In the genomic region with DNA sequence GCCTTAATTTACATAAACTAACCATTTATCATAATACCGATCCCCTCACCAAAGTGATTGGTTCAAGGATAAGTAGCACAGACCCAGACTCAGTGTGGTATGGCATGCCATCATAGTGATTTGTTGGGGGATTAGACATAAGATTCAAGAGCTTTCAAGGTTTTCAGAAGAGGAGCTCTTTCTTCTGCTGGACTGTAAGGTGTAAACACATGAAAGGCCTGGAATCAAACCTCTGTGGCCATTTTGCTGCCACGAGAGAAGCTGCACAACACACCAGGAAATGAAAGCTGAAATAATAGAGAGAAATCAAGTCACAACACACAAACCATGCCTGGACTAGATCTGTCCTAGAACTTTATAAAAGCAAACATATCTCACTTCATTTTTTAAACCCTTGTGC, we compare ENCODE assay signal across 23 cellular contexts. TPM values are rescaled to one million over a fixed set of nuclear protein-coding genes. Genes with fewer than 3 reads are reported as not detected.
A peak's percentile ranks its signal among the peaks of the same experiment; 100 is the strongest.
DNase-seq lines count a peak whose midpoint lies in the region; ATAC-seq, FAIRE-seq and TF ChIP-seq lines count a peak whose summit lies in the region.
"Had no signal": no experiment of that assay in that cellular context is flagged by ENCODE, and none has a peak within 500 bp of the region (broad histone marks: within the 10 kb centered on the region; RNA-seq: fewer than 3 reads in every experiment).

No MANE protein-coding gene starts in this region.

- H3K4me1 Mint-ChIP-seq in activated naive CD4-positive, alpha-beta T cell treated with anti-CD3 and anti-CD28 coated beads, Interleukin-2, amount 10 ng/mL, durations not matched to agents 7 days and 5 days, result peaks cover 52% of the 10 kb centered on the region
- H3K4me1 Mint-ChIP-seq in activated CD8-positive, alpha-beta T cell treated with anti-CD3 and anti-CD28 coated beads for 36 hours (ENCODE audit: low read depth), result peaks cover 60% of the 10 kb centered on the region

- no peak for TF ChIP-seq CTCF in activated CD8-positive, alpha-beta T cell treated with anti-CD3 and anti-CD28 coated beads for 36 hours (IDR thresholded peaks at IDR 0.05)
- TF ChIP-seq CTCF in keratinocyte (optimal IDR thresholded peaks at IDR 0.05 in 1 of 3, IDR thresholded peaks at IDR 0.05 in 1 of 3, conservative IDR thresholded peaks at IDR 0.05 in 1 of 3; ENCODE audit: extremely low read depth in 1 of 3, insufficient read depth in 2 of 3, low read length in 3 of 3), result no peak

- H3K36me3 Mint-ChIP-seq in activated naive CD4-positive, alpha-beta T cell treated with anti-CD3 and anti-CD28 coated beads, Interleukin-2, amount 10 ng/mL, durations not matched to agents 7 days and 5 days, result peaks cover 30% of the 10 kb centered on the region
- peaks cover 37% of the 10 kb centered on the region for H3K36me3 Mint-ChIP-seq in activated CD8-positive, alpha-beta T cell treated with anti-CD3 and anti-CD28 coated beads for 36 hours (ENCODE audit: low read depth)

- H3K27ac ChIP-seq in keratinocyte (ENCODE audit: control insufficient read depth, insufficient read depth, low read length), result no peak overlapping the region
- H3K27ac ChIP-seq: pancreas, suprapubic skin, upper lobe of right lung had no signal

- H3K79me2 ChIP-seq in keratinocyte (ENCODE audit: control insufficient read depth, insufficient read depth, low read length), result no peaks in the 10 kb centered on the region

- H3K9me1 ChIP-seq in keratinocyte (ENCODE audit: control insufficient read depth, extremely low read depth, insufficient read depth, low read length), result no peaks in the 10 kb centered on the region

- intact Hi-C loops in activated CD8-positive, alpha-beta T cell treated with anti-CD3 and anti-CD28 coated beads for 36 hours (cut with micrococcal nuclease), result no loop called here

- no peaks in the 10 kb centered on the region for H3K4me1 ChIP-seq in keratinocyte (ENCODE audit: control insufficient read depth, extremely low read depth, insufficient read depth, low read length)
- H3K4me1 ChIP-seq: pancreas had no signal

- peak overlapping the region; percentile 9 for H3K4me3 Mint-ChIP-seq in activated naive CD4-positive, alpha-beta T cell treated with anti-CD3 and anti-CD28 coated beads, Interleukin-2, amount 10 ng/mL, durations not matched to agents 7 days and 5 days
- peak overlapping the region; percentile 53 for H3K4me3 Mint-ChIP-seq in activated CD8-positive, alpha-beta T cell treated with anti-CD3 and anti-CD28 coated beads for 36 hours
- H3K4me3 Mint-ChIP-seq: GM23338; neural crest cell; stimulated activated memory B cell treated with anti-CD40 and anti-IgM and Interleukin-4, amounts not matched to agents 10 μg/mL and 1 μg/mL and 100 μg/mL, for 72 hours had no signal

- H3K4me2 ChIP-seq in keratinocyte (ENCODE audit: control insufficient read depth, extremely low read depth, insufficient read depth, low read depth, low read length), result no peak overlapping the region
- H3K4me2 ChIP-seq: GM23338, SK-N-SH had no signal

- no peaks in the 10 kb centered on the region for H3K9me3 ChIP-seq in keratinocyte (ENCODE audit: control insufficient read depth, low read depth, low read length)
- H3K9me3 ChIP-seq: pancreas, SK-N-SH, suprapubic skin had no signal

- H3K27me3 Mint-ChIP-seq in activated naive CD4-positive, alpha-beta T cell treated with anti-CD3 and anti-CD28 coated beads, Interleukin-2, amount 10 ng/mL, durations not matched to agents 7 days and 5 days, result no peaks in the 10 kb centered on the region
- no peaks in the 10 kb centered on the region for H3K27me3 Mint-ChIP-seq in activated CD8-positive, alpha-beta T cell treated with anti-CD3 and anti-CD28 coated beads for 36 hours
- H3K27me3 Mint-ChIP-seq: effector memory CD8-positive, alpha-beta T cell; stimulated activated memory B cell treated with anti-CD40 and anti-IgM and Interleukin-4, amounts not matched to agents 10 μg/mL and 1 μg/mL and 100 μg/mL, for 72 hours had no signal

- H3K27ac Mint-ChIP-seq in activated naive CD4-positive, alpha-beta T cell treated with anti-CD3 and anti-CD28 coated beads, Interleukin-2, amount 10 ng/mL, durations not matched to agents 7 days and 5 days, result no peak overlapping the region
- H3K27ac Mint-ChIP-seq in activated CD8-positive, alpha-beta T cell treated with anti-CD3 and anti-CD28 coated beads for 36 hours, result peak overlapping the region; percentile 64
- H3K27ac Mint-ChIP-seq: effector memory CD8-positive, alpha-beta T cell; GM23338; stimulated activated memory B cell treated with anti-CD40 and anti-IgM and Interleukin-4, amounts not matched to agents 10 μg/mL and 1 μg/mL and 100 μg/mL, for 72 hours had no signal

- no peak for DNase-seq in activated naive CD4-positive, alpha-beta T cell treated with anti-CD3 and anti-CD28 coated beads, Interleukin-2, amount 10 ng/mL, durations not matched to agents 7 days and 5 days
- no peak for DNase-seq in activated naive CD4-positive, alpha-beta T cell treated with anti-CD3 and anti-CD28 coated beads, Interleukin-2, amount 50 U/mL, for 16 hours
- DNase-seq in G401 (ENCODE audit: low spot score) (peak; percentile 33), keratinocyte (ENCODE audit: low read depth, low spot score) (no peak)
- no peak for DNase-seq in activated CD8-positive, alpha-beta T cell treated with anti-CD3 and anti-CD28 coated beads for 36 hours
- DNase-seq: cortex of kidney; effector memory CD8-positive, alpha-beta T cell; erythroblast; NCI-H1105; NCI-H187 treated with DMSO at 0.1 percent for 48 hours; pancreas; PC-3; retina; SK-N-SH; upper lobe of right lung had no signal

- CTCF ChIA-PET in activated naive CD4-positive, alpha-beta T cell treated with anti-CD3 and anti-CD28 coated beads, Interleukin-2, amount 10 ng/mL, durations not matched to agents 7 days and 5 days (lab: Charles Lee), result interaction anchor here (0.6 to 1.6 kb wide), 3 partner anchors 10 to 84 kb away, joined by 3 read pairs; no protein-coding TSS in a partner anchor
- CTCF ChIA-PET in activated CD8-positive, alpha-beta T cell treated with anti-CD3 and anti-CD28 coated beads for 36 hours (lab: Charles Lee), result interaction anchor here (1.0 to 1.4 kb wide), 2 partner anchors 15 to 17 kb away, joined by 3 to 4 read pairs; no protein-coding TSS in a partner anchor

- no peaks in the 10 kb centered on the region for H4K20me1 ChIP-seq in keratinocyte (ENCODE audit: control insufficient read depth, extremely low read depth, insufficient read depth, low read length)

- POLR2A ChIA-PET in activated CD8-positive, alpha-beta T cell treated with anti-CD3 and anti-CD28 coated beads for 36 hours (lab: Charles Lee), result interaction anchor here (0.8 to 1.7 kb wide), 4 partner anchors 9 to 31 kb away, joined by 3 to 9 read pairs (median 6); partner anchors contain the start of gene BTG1

- H2AFZ ChIP-seq in keratinocyte (ENCODE audit: control insufficient read depth, low read length), result peak overlapping the region; percentile 1
- H2AFZ ChIP-seq: GM23338 had no signal

- no peak overlapping the region for H3K9ac ChIP-seq in keratinocyte (ENCODE audit: control insufficient read depth, extremely low read depth, insufficient read depth, low read length)
- H3K9ac ChIP-seq: SK-N-SH had no signal

- H3K4me3 ChIP-seq in keratinocyte (ENCODE audit: control insufficient read depth in 2 of 3, extremely low read depth in 1 of 3, insufficient read depth in 2 of 3, low read depth in 1 of 3, low read length in 3 of 3), result no peak overlapping the region
- H3K4me3 ChIP-seq: GM23338, pancreas, suprapubic skin, upper lobe of right lung had no signal

- no peak for FAIRE-seq in keratinocyte (lab: Jason Lieb, UNC)

- no peaks in the 10 kb centered on the region for H3K27me3 ChIP-seq in keratinocyte (ENCODE audit: control insufficient read depth, extremely low read depth, insufficient read depth, low read length)
- H3K27me3 ChIP-seq: pancreas, suprapubic skin, upper lobe of right lung had no signal

- no peaks in the 10 kb centered on the region for H3K36me3 ChIP-seq in keratinocyte (ENCODE audit: control insufficient read depth in 2 of 2, extremely low read depth in 1 of 2, insufficient read depth in 2 of 2, low read length in 2 of 2)
- H3K36me3 ChIP-seq: pancreas, suprapubic skin, upper lobe of right lung had no signal

- H3K9me3 Mint-ChIP-seq in activated naive CD4-positive, alpha-beta T cell treated with anti-CD3 and anti-CD28 coated beads, Interleukin-2, amount 10 ng/mL, durations not matched to agents 7 days and 5 days, result peaks cover 11% of the 10 kb centered on the region
- H3K9me3 Mint-ChIP-seq in activated CD8-positive, alpha-beta T cell treated with anti-CD3 and anti-CD28 coated beads for 36 hours, result peaks cover 10% of the 10 kb centered on the region
- H3K9me3 Mint-ChIP-seq: effector memory CD8-positive, alpha-beta T cell; neural crest cell; stimulated activated memory B cell treated with anti-CD40 and anti-IgM and Interleukin-4, amounts not matched to agents 10 μg/mL and 1 μg/mL and 100 μg/mL, for 72 hours had no signal

- dilution Hi-C loops in keratinocyte (cut with MboI; ENCODE audit: extremely low pct_ligation_motif_present, low sequenced_read_pairs), result no loop called here

- ATAC-seq in activated CD8-positive, alpha-beta T cell treated with anti-CD3 and anti-CD28 coated beads for 36 hours, result no peak
- ATAC-seq in GM21526 (IDR thresholded peaks at IDR 0.05; ENCODE audit: low FRiP score, unreplicated experiment) (no peak), GM21423 (IDR thresholded peaks at IDR 0.05; ENCODE audit: unreplicated experiment) (no peak), HG03097 (IDR thresholded peaks at IDR 0.05; ENCODE audit: low FRiP score, unreplicated experiment) (no peak)
- ATAC-seq: activated CD4-positive, CD25-positive, alpha-beta regulatory T cell treated with anti-CD3 and anti-CD28 coated beads, Interleukin-2, amount 50 U/mL, for 24 hours; effector memory CD8-positive, alpha-beta T cell; GM23338; pancreas; PC-3; stimulated activated memory B cell treated with anti-CD40 and anti-IgM and Interleukin-4, amounts not matched to agents 10 μg/mL and 1 μg/mL and 100 μg/mL, for 72 hours; upper lobe of right lung had no signal

- in situ Hi-C loops in G401 (cut with HindIII; ENCODE audit: low sequenced_read_pairs), result no loop called here

RNA-seq across cellular contexts. Expression of gene BTG1, which starts 30.8 kb away (rescaled TPM):
- 0.10 and 0.68 TPM in 2 replicates for total RNA-seq in G401 (2014; rRNA removed; shearing (Covaris generic))
- 100 to 1,000 TPM; 197 to 200 TPM for total RNA-seq in activated CD8-positive, alpha-beta T cell treated with anti-CD3 and anti-CD28 coated beads for 36 hours
- 36.8 to 58.5 TPM (median 40.7 TPM) in 3 replicates for polyA plus RNA-seq in keratinocyte
- polyA plus RNA-seq in keratinocyte (2011; ENCODE audit: low read depth), result 233 TPM
- 56.8 and 71.8 TPM in 2 replicates for polyA plus RNA-seq in keratinocyte (2011; cell fraction: cytosol; rRNA removed)
- 66.3 and 69.7 TPM in 2 replicates for polyA plus RNA-seq in keratinocyte (2011; cell fraction: nucleus; rRNA removed)
- polyA plus RNA-seq in keratinocyte (2012; ENCODE audit: low replicate concordance), result 33.3 and 129 TPM in 2 replicates
- 48.3 to 107 TPM (median 85.3 TPM) in 3 replicates for polyA minus RNA-seq in keratinocyte
- polyA minus RNA-seq in keratinocyte (2011; cell fraction: cytosol; rRNA and poly(A)+ RNA removed), result 17.8 TPM
- 40.1 and 70.0 TPM in 2 replicates for polyA minus RNA-seq in keratinocyte (2011; cell fraction: nucleus; rRNA and poly(A)+ RNA removed)

Comparison
In these comparisons a context has a peak if more than half of its experiments do, and no peak if none do; other contexts are left out.
1. RNA of gene BTG1, which starts 30.8 kb away (total RNA-seq): 197 to 200 TPM in activated CD8-positive, alpha-beta T cell treated with anti-CD3 and anti-CD28 coated beads for 36 hours; 0.10 to 0.68 TPM in G401; every median in the first group is over 100 times any median in the second.